In the genomic region with DNA sequence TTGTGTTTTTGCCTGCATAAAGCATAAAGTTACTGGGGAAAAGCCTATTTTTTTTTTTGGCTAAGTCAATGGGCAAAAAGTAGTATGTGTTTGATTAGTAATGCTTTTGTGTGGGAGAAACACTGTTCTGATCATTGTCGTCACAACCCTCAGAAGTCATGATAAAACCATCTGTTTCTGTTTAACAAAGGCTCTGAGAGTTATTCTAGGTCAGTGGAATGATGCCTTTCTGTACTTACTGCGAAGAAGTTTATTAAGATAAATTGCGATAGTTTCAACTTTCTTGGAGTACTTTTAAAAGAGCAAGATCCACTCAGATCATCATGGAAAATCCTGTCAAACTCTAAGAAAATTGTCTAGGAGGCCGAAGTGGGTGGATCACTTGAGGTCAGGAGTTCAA, we compare ENCODE assay signal across 1 cellular context.
TF ChIP-seq lines count a peak whose summit lies in the region.

No MANE protein-coding gene starts in this region.

TF ChIP-seq in SK-N-SH, 30 proteins besides CTCF, POLR2A, EP300 and RAD21:
- TF ChIP-seq RCOR1 (IDR thresholded peaks at IDR 0.05; ENCODE audit: low read length) (peak; percentile 57; the same call in 1 of the 2 replicates), TCF12 (IDR thresholded peaks at IDR 0.05) (peak; percentile 92), RFX5 (IDR thresholded peaks at IDR 0.05; ENCODE audit: low read length) (no peak), EZH2phosphoT487 (IDR thresholded peaks at IDR 0.05; ENCODE audit: borderline replicate concordance, low read depth) (no peak), JUND (IDR thresholded peaks at IDR 0.05) (peak; percentile 19; the same call in 1 of the 2 replicates), TEAD4 (IDR thresholded peaks at IDR 0.05; ENCODE audit: borderline replicate concordance, insufficient read depth) (no peak), RXRA (IDR thresholded peaks at IDR 0.05; ENCODE audit: borderline replicate concordance, low read depth) (peak; percentile 40; the same call in 1 of the 2 replicates), CHD2 (IDR thresholded peaks at IDR 0.05; ENCODE audit: low read length, partially characterized antibody) (peak; percentile 12), POLR2AphosphoS5 (IDR thresholded peaks at IDR 0.05; ENCODE audit: low read depth, low read length) (0 out of 2 replicates have a peak, but pooled peaks have one; percentile 35)
- TF ChIP-seq, protein P1, sequence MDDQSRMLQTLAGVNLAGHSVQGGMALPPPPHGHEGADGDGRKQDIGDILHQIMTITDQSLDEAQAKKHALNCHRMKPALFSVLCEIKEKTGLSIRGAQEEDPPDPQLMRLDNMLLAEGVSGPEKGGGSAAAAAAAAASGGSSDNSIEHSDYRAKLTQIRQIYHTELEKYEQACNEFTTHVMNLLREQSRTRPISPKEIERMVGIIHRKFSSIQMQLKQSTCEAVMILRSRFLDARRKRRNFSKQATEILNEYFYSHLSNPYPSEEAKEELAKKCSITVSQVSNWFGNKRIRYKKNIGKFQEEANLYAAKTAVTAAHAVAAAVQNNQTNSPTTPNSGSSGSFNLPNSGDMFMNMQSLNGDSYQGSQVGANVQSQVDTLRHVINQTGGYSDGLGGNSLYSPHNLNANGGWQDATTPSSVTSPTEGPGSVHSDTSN (IDR thresholded peaks at IDR 0.05) = 0 out of 2 replicates have a peak, but pooled peaks have one; percentile 12
TF ChIP-seq in SK-N-SH: peak in this region for 7.
